20 cellular contexts compared by ENCODE assay signal in genomic region chr1:230930986-230931385, GRCh38.
"Had no signal": no experiment of that assay in that cellular context is flagged by ENCODE, and none has a peak within 500 bp of the region (broad histone marks: within the 10 kb centered on the region; RNA-seq: fewer than 3 reads in every experiment).

No MANE protein-coding gene starts in this region.

- H3K27me3 ChIP-seq: heart right ventricle, pancreas, upper lobe of left lung, vagina had no signal

- H3K4me3 ChIP-seq: coronary artery, heart right ventricle, left ventricle myocardium inferior, lower lobe of right lung, pancreas, smooth muscle cell, upper lobe of left lung, vagina had no signal

- ATAC-seq: heart right ventricle, lower lobe of right lung, pancreas, right cardiac atrium had no signal

- H3K4me1 Mint-ChIP-seq: endodermal cell, nephron had no signal

- H3K27ac Mint-ChIP-seq: endodermal cell, nephron, progenitor cell of endocrine pancreas had no signal

- H3K4me3 Mint-ChIP-seq: endodermal cell, naive B cell, nephron had no signal

- H3K4me1 ChIP-seq: heart right ventricle, left ventricle myocardium inferior, lower lobe of right lung, pancreas, upper lobe of left lung, vagina had no signal

- H3K4me2 ChIP-seq: smooth muscle cell had no signal

- H3K27me3 Mint-ChIP-seq: naive B cell, progenitor cell of endocrine pancreas had no signal

- DNase-seq: effector CD4-positive, alpha-beta T cell; endodermal cell; heart right ventricle; islet precursor cell; left ventricle myocardium inferior; lower lobe of right lung; mesenchymal stem cell; midbrain; naive B cell; occipital lobe; pancreas; right cardiac atrium; stimulated activated CD4-positive, alpha-beta T cell treated with anti-CD3 and anti-CD28 coated beads, Interleukin-2, amount 100 ng/mL, for 48 hours; stimulated activated naive CD4-positive, alpha-beta T cell treated with Interleukin-2 at 50 U/mL for 16 hours; upper lobe of left lung had no signal

- H3K9me3 ChIP-seq: heart right ventricle, left ventricle myocardium inferior, lower lobe of right lung, pancreas, upper lobe of left lung, vagina had no signal

- H3K27ac ChIP-seq: coronary artery, heart right ventricle, left ventricle myocardium inferior, lower lobe of right lung, pancreas, upper lobe of left lung, vagina had no signal

- H3K9me3 Mint-ChIP-seq: endodermal cell, naive B cell had no signal
